In genomic region chr4:158671915-158672806, GRCh38 we compare ENCODE assay signal across 8 cellular contexts. TPM values are rescaled to one million over a fixed set of nuclear protein-coding genes. Genes with fewer than 3 reads are reported as not detected.
DNase-seq lines count a peak whose midpoint lies in the region; ATAC-seq, FAIRE-seq and TF ChIP-seq lines count a peak whose summit lies in the region.

Gene ETFDH (plus strand): TSS chr4:158672296. CDS start chr4:158672457, 161 bp downstream.

- TF ChIP-seq CTCF in RWPE2 (IDR thresholded peaks at IDR 0.05; ENCODE audit: poor library complexity, severe bottlenecking) = peak; percentile 90
- TF ChIP-seq CTCF in fibroblast of mammary gland (conservative IDR thresholded peaks at IDR 0.05; ENCODE audit: control insufficient read depth, insufficient read depth, low read depth, low read length) = peak; percentile 39

- DNase-seq in H54 (ENCODE audit: insufficient read length, low spot score) = peak; percentile 76
- DNase-seq in LoVo (ENCODE audit: low spot score) = peak; percentile 97
- peak; percentile 98 for DNase-seq in RWPE2 (ENCODE audit: low spot score)
- peak; percentile 98 for DNase-seq in activated T-helper 9 cell treated with anti-CD3 and anti-CD28 coated beads, Interleukin-2, amount 50 U/mL, for 16 hours (ENCODE audit: low read depth)
- DNase-seq in fibroblast of mammary gland (ENCODE audit: low read depth) = peak; percentile 99
- DNase-seq in naive thymus-derived CD8-positive, alpha-beta T cell = peak; percentile 91 to 99 (median 99)
- peak; percentile 96 to 99 (median 98) for DNase-seq in stimulated activated naive CD4-positive, alpha-beta T cell (lab: John Stamatoyannopoulos, UW)

- peaks cover 0 to 3% (median 0%) of the 10 kb centered on the region in 3 donors for H3K36me3 Mint-ChIP-seq in naive thymus-derived CD8-positive, alpha-beta T cell

- peak within 1 kb of the TSS; percentile 80 for H3K4me3 ChIP-seq in RWPE2 (ENCODE audit: severe bottlenecking)
- peak within 1 kb of the TSS; percentile 91 for H3K4me3 ChIP-seq in fibroblast of mammary gland (ENCODE audit: control insufficient read depth, low read depth, low read length)

- no peaks in the 10 kb centered on the region for H3K27me3 Mint-ChIP-seq in naive thymus-derived CD8-positive, alpha-beta T cell

- no peaks in the 10 kb centered on the region for H3K9me3 ChIP-seq in ES-I3 (ENCODE audit: control insufficient read depth, insufficient read depth, low read length)
- no peaks in the 10 kb centered on the region for H3K9me3 ChIP-seq in RWPE2 (ENCODE audit: severe bottlenecking)

- TF ChIP-seq POLR2A in H54 (IDR thresholded peaks at IDR 0.05; ENCODE audit: low read depth, low read length) = peak; percentile 54

- POLR2A ChIA-PET in naive thymus-derived CD8-positive, alpha-beta T cell (lab: Charles Lee) = no interaction called here

- FAIRE-seq in H54 (lab: Jason Lieb, UNC) = peak; percentile 89

- H3K4me3 Mint-ChIP-seq in naive thymus-derived CD8-positive, alpha-beta T cell = peak within 1 kb of the TSS; percentile 90 to 99 (median 96)

- H3K27ac Mint-ChIP-seq in naive thymus-derived CD8-positive, alpha-beta T cell = peak within 1 kb of the TSS; percentile 95 to 99 (median 98)

- H3K9me3 Mint-ChIP-seq in naive thymus-derived CD8-positive, alpha-beta T cell = no peaks in the 10 kb centered on the region

- ATAC-seq in RWPE2 (ENCODE audit: low read depth) = peak; percentile 86
- ATAC-seq in naive thymus-derived CD8-positive, alpha-beta T cell = peak; percentile 84 to 88

- no peaks in the 10 kb centered on the region for H3K27me3 ChIP-seq in RWPE2 (ENCODE audit: insufficient read depth, poor library complexity, severe bottlenecking)

- peak within 1 kb of the TSS; percentile 63 for H3K27ac ChIP-seq in RWPE2 (ENCODE audit: poor library complexity, severe bottlenecking)

- H3K36me3 ChIP-seq in ES-I3 (ENCODE audit: insufficient read depth, low read length) (no peaks in the 10 kb centered on the region), RWPE2 (ENCODE audit: low read depth) (peaks cover 14% of the 10 kb centered on the region)

- H3K4me1 ChIP-seq in ES-I3 (ENCODE audit: insufficient read depth, low read length) (peaks cover 4% of the 10 kb centered on the region; the same call in 1 of the 2 replicates), RWPE2 (ENCODE audit: insufficient read depth, poor library complexity, severe bottlenecking) (peaks cover 3% of the 10 kb centered on the region)

- peaks cover 11 to 36% (median 30%) of the 10 kb centered on the region in 4 donors for H3K4me1 Mint-ChIP-seq in naive thymus-derived CD8-positive, alpha-beta T cell

- H3K9ac ChIP-seq in ES-I3 (ENCODE audit: low read depth, low read length) = peak within 1 kb of the TSS; percentile 75

RNA-seq across cellular contexts. Expression of gene ETFDH, which starts in this region (rescaled TPM):
- total RNA-seq in naive thymus-derived CD8-positive, alpha-beta T cell = 10 to 100 TPM; 23.0 to 26.8 TPM
- polyA plus RNA-seq in naive thymus-derived CD8-positive, alpha-beta T cell = 1 to 10 TPM; 5.7 to 8.5 (median 6.4) TPM

Comparison
In these comparisons a context has a peak if more than half of its experiments do, and no peak if none do; other contexts are left out.
1. Peak in every context shown above with its lines: DNase-seq, ATAC-seq, H3K4me3 ChIP-seq and H3K27ac ChIP-seq.